Comparison of ENCODE assay signal across 21 cellular contexts in the genomic region with DNA sequence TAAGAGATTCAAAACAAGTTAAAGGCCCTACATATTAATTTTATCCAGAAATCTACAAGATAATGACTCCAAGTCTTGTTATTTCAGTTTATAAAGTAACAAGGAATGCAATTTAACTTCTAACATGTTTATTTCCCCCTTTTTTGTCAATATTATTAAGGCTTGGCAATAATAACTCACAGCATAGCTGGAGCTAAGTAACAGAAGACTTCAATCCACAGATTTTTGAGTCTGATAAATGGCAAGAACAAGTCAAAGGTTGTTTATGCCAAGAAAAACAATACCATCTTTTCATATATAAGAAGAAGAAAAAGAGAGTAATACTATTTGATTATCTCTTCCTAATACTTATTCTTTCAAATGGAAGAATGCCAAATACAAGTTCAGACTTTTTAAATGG.
A peak's percentile ranks its signal among the peaks of the same experiment; 100 is the strongest.
DNase-seq lines count a peak whose midpoint lies in the region; ATAC-seq and TF ChIP-seq lines count a peak whose summit lies in the region.
"Had no signal": no experiment of that assay in that cellular context is flagged by ENCODE, and none has a peak within 500 bp of the region (broad histone marks: within the 10 kb centered on the region; RNA-seq: fewer than 3 reads in every experiment).

No MANE protein-coding gene starts in this region.

- H3K4me3 ChIP-seq in SK-N-SH (ENCODE audit: low read depth in 2 of 2, low read length in 1 of 2) (no peak overlapping the region), SK-N-MC (no peak overlapping the region)
- H3K4me3 ChIP-seq: BLaER1, K562, SJSA1 had no signal

- CTCF ChIA-PET in SK-N-SH (lab: Yijun Ruan, JAX): no interaction called here

- no peak for ATAC-seq in SK-N-SH treated with all-trans-retinoic acid at 6 μM for 48 hours
- ATAC-seq: K562 had no signal

- H3K9me3 ChIP-seq in SK-N-SH: no peaks in the 10 kb centered on the region
- no peaks in the 10 kb centered on the region for H3K9me3 ChIP-seq in SK-N-MC (ENCODE audit: low read depth, low read length)
- H3K9me3 ChIP-seq: BLaER1, SJSA1 had no signal

- H3K4me1 ChIP-seq in SK-N-SH (ENCODE audit: control insufficient read depth in 1 of 2, insufficient read depth in 2 of 2, low read depth in 1 of 2, low read length in 1 of 2): peaks cover 0 to 44% of the 10 kb centered on the region in 2 experiments; a peak in 2 of 4 replicates
- H3K4me1 ChIP-seq: BLaER1, SJSA1 had no signal

- peak overlapping the region; percentile 54; the same call in 1 of the 2 replicates for H2AFZ ChIP-seq in SK-N-SH (ENCODE audit: low read depth)

- DNase-seq in SK-N-SH (no peak), SK-N-MC (ENCODE audit: low read depth, low spot score) (no peak), epithelial cell of prostate (ENCODE audit: low read depth, low spot score) (no peak), Ammon's horn (ENCODE audit: low spot score) (no peak), germinal center (ENCODE audit: low spot score) (no peak), NCI-H1930 (lab: John Stamatoyannopoulos, UW) (no peak)
- DNase-seq: CD4-positive, alpha-beta T cell; H7; Kasumi-1; NCI-H1105 treated with DMSO at 0.1 percent for 48 hours; NCI-H146; NCI-H2029; NCI-H446; NCI-H524 treated with DMSO at 0.1 percent for 48 hours; NCI-H774; Right ventricle myocardium superior had no signal

- TF ChIP-seq CTCF in SK-N-SH (IDR thresholded peaks at IDR 0.05): no peak

- TF ChIP-seq EP300 in SK-N-SH (IDR thresholded peaks at IDR 0.05; ENCODE audit: borderline replicate concordance in 1 of 2, low read depth in 1 of 2, low read length in 1 of 2): no peak

- H3K79me2 ChIP-seq in SK-N-SH (ENCODE audit: insufficient read depth): no peaks in the 10 kb centered on the region

- H3K36me3 ChIP-seq in SK-N-SH (replicated peaks in 1 of 2; ENCODE audit: control insufficient read depth in 1 of 2, insufficient read depth in 2 of 2, low read length in 1 of 2) (no peaks in the 10 kb centered on the region), SK-N-MC (ENCODE audit: insufficient read depth, low read length) (no peaks in the 10 kb centered on the region)
- H3K36me3 ChIP-seq: BLaER1, SJSA1 had no signal

- peak overlapping the region; percentile 42; the same call in 1 of the 2 replicates for H3K4me2 ChIP-seq in SK-N-SH
- H3K4me2 ChIP-seq: BLaER1 had no signal

- no peak overlapping the region for H3K9ac ChIP-seq in SK-N-SH
- H3K9ac ChIP-seq in SK-N-MC (ENCODE audit: insufficient read length): no peak overlapping the region
- H3K9ac ChIP-seq: BLaER1 had no signal

- no peaks in the 10 kb centered on the region for H3K27me3 ChIP-seq in SK-N-SH (ENCODE audit: insufficient read depth)
- H3K27me3 ChIP-seq: BLaER1, SJSA1 had no signal

- H3K27ac ChIP-seq in SK-N-SH (ENCODE audit: low read depth in 2 of 2, low read length in 1 of 2): peak overlapping the region in 1 of 2 experiments; percentile 45; a peak in 1 of 4 replicates
- H3K27ac ChIP-seq in SK-N-MC: 0 out of 2 replicates have a peak overlapping the region, but pooled peaks have one; percentile 22
- peak overlapping the region; percentile 36 for H3K27ac ChIP-seq in epithelial cell of prostate
- H3K27ac ChIP-seq: 22Rv1, BLaER1, SJSA1 had no signal

- no peaks in the 10 kb centered on the region for H4K20me1 ChIP-seq in SK-N-SH (ENCODE audit: insufficient read depth)
- H4K20me1 ChIP-seq: BLaER1 had no signal

- peaks cover 10% of the 10 kb centered on the region for H3F3A ChIP-seq in SK-N-SH (replicated peaks; ENCODE audit: insufficient read depth)

- POLR2A ChIA-PET in SK-N-SH (lab: Yijun Ruan, JAX): no interaction called here

- H3K9me2 ChIP-seq in SK-N-SH: no peaks in the 10 kb centered on the region

- no peak for TF ChIP-seq RAD21 in SK-N-SH (IDR thresholded peaks at IDR 0.05; ENCODE audit: low read length)

TF ChIP-seq in SK-N-SH, 30 proteins besides CTCF, POLR2A, EP300 and RAD21:
- peak; percentile 44; the same call in 1 of the 2 replicates for TF ChIP-seq NFIC (IDR thresholded peaks at IDR 0.05; ENCODE audit: borderline replicate concordance)
- no peak for TF ChIP-seq CHD2 (IDR thresholded peaks at IDR 0.05; ENCODE audit: low read length, partially characterized antibody)
- TF ChIP-seq NRF1 (IDR thresholded peaks at IDR 0.05; ENCODE audit: low read depth, low read length): no peak
TF ChIP-seq in SK-N-SH: peak in this region for 1.

TF ChIP-seq in SK-N-SH treated with all-trans-retinoic acid at 6 μM for 48 hours, 23 proteins besides CTCF, POLR2A, EP300 and RAD21:
- TF ChIP-seq ZNF565 (CRISPR knock-in tag; conservative IDR thresholded peaks at IDR 0.05; ENCODE audit: low read depth) (no peak), ESRRG (CRISPR knock-in tag; IDR thresholded peaks at IDR 0.05) (no peak), GLIS3 (CRISPR knock-in tag; IDR thresholded peaks at IDR 0.05) (no peak), ISL1 (CRISPR knock-in tag; IDR thresholded peaks at IDR 0.05) (no peak), ZFP30 (CRISPR knock-in tag; IDR thresholded peaks at IDR 0.05) (no peak), ZFP3 (CRISPR knock-in tag; IDR thresholded peaks at IDR 0.05) (no peak), SNAI2 (CRISPR knock-in tag; IDR thresholded peaks at IDR 0.05) (no peak), ZC3H10 (CRISPR knock-in tag; IDR thresholded peaks at IDR 0.05) (no peak), CSDC2 (CRISPR knock-in tag; IDR thresholded peaks at IDR 0.05) (no peak), PPARA (CRISPR knock-in tag; IDR thresholded peaks at IDR 0.05; ENCODE audit: borderline replicate concordance) (no peak), RARB (CRISPR knock-in tag; IDR thresholded peaks at IDR 0.05) (no peak), TCF4 (CRISPR knock-in tag; IDR thresholded peaks at IDR 0.05; ENCODE audit: borderline replicate concordance) (no peak), ARNTL (CRISPR knock-in tag; IDR thresholded peaks at IDR 0.05; ENCODE audit: borderline replicate concordance, low read depth) (no peak)
- TF ChIP-seq, protein P1, sequence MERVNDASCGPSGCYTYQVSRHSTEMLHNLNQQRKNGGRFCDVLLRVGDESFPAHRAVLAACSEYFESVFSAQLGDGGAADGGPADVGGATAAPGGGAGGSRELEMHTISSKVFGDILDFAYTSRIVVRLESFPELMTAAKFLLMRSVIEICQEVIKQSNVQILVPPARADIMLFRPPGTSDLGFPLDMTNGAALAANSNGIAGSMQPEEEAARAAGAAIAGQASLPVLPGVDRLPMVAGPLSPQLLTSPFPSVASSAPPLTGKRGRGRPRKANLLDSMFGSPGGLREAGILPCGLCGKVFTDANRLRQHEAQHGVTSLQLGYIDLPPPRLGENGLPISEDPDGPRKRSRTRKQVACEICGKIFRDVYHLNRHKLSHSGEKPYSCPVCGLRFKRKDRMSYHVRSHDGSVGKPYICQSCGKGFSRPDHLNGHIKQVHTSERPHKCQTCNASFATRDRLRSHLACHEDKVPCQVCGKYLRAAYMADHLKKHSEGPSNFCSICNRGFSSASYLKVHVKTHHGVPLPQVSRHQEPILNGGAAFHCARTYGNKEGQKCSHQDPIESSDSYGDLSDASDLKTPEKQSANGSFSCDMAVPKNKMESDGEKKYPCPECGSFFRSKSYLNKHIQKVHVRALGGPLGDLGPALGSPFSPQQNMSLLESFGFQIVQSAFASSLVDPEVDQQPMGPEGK (CRISPR knock-in tag; IDR thresholded peaks at IDR 0.05; ENCODE audit: borderline replicate concordance): no peak
- TF ChIP-seq, protein P2, sequence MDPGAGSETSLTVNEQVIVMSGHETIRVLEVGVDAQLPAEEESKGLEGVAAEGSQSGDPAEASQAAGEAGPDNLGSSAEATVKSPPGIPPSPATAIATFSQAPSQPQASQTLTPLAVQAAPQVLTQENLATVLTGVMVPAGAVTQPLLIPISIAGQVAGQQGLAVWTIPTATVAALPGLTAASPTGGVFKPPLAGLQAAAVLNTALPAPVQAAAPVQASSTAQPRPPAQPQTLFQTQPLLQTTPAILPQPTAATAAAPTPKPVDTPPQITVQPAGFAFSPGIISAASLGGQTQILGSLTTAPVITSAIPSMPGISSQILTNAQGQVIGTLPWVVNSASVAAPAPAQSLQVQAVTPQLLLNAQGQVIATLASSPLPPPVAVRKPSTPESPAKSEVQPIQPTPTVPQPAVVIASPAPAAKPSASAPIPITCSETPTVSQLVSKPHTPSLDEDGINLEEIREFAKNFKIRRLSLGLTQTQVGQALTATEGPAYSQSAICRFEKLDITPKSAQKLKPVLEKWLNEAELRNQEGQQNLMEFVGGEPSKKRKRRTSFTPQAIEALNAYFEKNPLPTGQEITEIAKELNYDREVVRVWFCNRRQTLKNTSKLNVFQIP (CRISPR knock-in tag; IDR thresholded peaks at IDR 0.05; ENCODE audit: borderline replicate concordance, low read depth): no peak
- TF ChIP-seq, protein P3, sequence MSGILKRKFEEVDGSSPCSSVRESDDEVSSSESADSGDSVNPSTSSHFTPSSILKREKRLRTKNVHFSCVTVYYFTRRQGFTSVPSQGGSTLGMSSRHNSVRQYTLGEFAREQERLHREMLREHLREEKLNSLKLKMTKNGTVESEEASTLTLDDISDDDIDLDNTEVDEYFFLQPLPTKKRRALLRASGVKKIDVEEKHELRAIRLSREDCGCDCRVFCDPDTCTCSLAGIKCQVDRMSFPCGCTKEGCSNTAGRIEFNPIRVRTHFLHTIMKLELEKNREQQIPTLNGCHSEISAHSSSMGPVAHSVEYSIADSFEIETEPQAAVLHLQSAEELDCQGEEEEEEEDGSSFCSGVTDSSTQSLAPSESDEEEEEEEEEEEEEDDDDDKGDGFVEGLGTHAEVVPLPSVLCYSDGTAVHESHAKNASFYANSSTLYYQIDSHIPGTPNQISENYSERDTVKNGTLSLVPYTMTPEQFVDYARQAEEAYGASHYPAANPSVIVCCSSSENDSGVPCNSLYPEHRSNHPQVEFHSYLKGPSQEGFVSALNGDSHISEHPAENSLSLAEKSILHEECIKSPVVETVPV (CRISPR knock-in tag; IDR thresholded peaks at IDR 0.05): no peak
- TF ChIP-seq, protein P4, sequence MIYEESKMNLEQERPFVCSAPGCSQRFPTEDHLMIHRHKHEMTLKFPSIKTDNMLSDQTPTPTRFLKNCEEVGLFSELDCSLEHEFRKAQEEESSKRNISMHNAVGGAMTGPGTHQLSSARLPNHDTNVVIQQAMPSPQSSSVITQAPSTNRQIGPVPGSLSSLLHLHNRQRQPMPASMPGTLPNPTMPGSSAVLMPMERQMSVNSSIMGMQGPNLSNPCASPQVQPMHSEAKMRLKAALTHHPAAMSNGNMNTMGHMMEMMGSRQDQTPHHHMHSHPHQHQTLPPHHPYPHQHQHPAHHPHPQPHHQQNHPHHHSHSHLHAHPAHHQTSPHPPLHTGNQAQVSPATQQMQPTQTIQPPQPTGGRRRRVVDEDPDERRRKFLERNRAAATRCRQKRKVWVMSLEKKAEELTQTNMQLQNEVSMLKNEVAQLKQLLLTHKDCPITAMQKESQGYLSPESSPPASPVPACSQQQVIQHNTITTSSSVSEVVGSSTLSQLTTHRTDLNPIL (CRISPR knock-in tag; IDR thresholded peaks at IDR 0.05; ENCODE audit: low read depth): no peak
TF ChIP-seq in SK-N-SH treated with all-trans-retinoic acid at 6 μM for 48 hours: peak in this region for 0.
